In genomic region chr5:55172937-55173695, GRCh38 we compare ENCODE assay signal across 8 cellular contexts. TPM values are rescaled to one million over a fixed set of nuclear protein-coding genes. Genes with fewer than 3 reads are reported as not detected.
DNase-seq lines count a peak whose midpoint lies in the region; ATAC-seq and TF ChIP-seq lines count a peak whose summit lies in the region.

CDC20B (minus strand) TSS chr5:55173177; CDS start chr5:55173000, 177 bp downstream.

- H3K27me3 ChIP-seq in adipocyte (replicated peaks; ENCODE audit: control insufficient read depth, insufficient read depth, low read length) (peaks cover 39% of the 10 kb centered on the region), right cardiac atrium (ENCODE audit: control insufficient read depth, insufficient read depth) (no peaks in the 10 kb centered on the region), aorta (ENCODE audit: control insufficient read depth in 1 of 2, insufficient read depth in 2 of 2, low read length in 1 of 2) (no peaks in the 10 kb centered on the region)

- H3K4me3 ChIP-seq in GM12865 (ENCODE audit: low read depth, low read length) (peak within 1 kb of the TSS; percentile 59), adipocyte (ENCODE audit: low read length) (peak within 1 kb of the TSS; percentile 86), right cardiac atrium (ENCODE audit: low read length) (peak within 1 kb of the TSS; percentile 60), aorta (ENCODE audit: low read length in 2 of 2) (peak within 1 kb of the TSS; percentile 11 to 53)

- H3K4me1 ChIP-seq in adipocyte (ENCODE audit: control insufficient read depth, insufficient read depth, low read length) (peaks cover 20% of the 10 kb centered on the region), right cardiac atrium (ENCODE audit: control insufficient read depth, insufficient read depth, low read length) (no peaks in the 10 kb centered on the region), aorta (ENCODE audit: control insufficient read depth in 1 of 2, insufficient read depth in 2 of 2, low read length in 2 of 2) (no peaks in the 10 kb centered on the region)

- no peaks in the 10 kb centered on the region for H3K9me3 Mint-ChIP-seq in T-cell

- peaks cover 53 to 69% of the 10 kb centered on the region in 2 donors for H3K27me3 Mint-ChIP-seq in T-cell

- H3K4me1 Mint-ChIP-seq in T-cell, result peaks cover 35 to 39% (median 37%) of the 10 kb centered on the region in 3 donors

- ATAC-seq in HG02571 (IDR thresholded peaks at IDR 0.05; ENCODE audit: unreplicated experiment) (peak; percentile 88), T-cell (replicated peaks in 1 of 4) (peak; percentile 73 to 85 (median 78)), right cardiac atrium (peak; percentile 96 to 97), aorta (ENCODE audit: low FRiP score) (peak; percentile 92)

- H3K36me3 ChIP-seq in adipocyte (ENCODE audit: control insufficient read depth, insufficient read depth, low read length, severe bottlenecking), result no peaks in the 10 kb centered on the region
- no peaks in the 10 kb centered on the region for H3K36me3 ChIP-seq in aorta (ENCODE audit: control insufficient read depth in 1 of 2, insufficient read depth in 2 of 2, low read length in 1 of 2)

- H3K4me3 Mint-ChIP-seq in T-cell, result peak within 1 kb of the TSS; percentile 68 to 85 (median 75)

- WGBS in right cardiac atrium, result under 1% methylated on average over 69 of the region's 69 CpGs
- WGBS in aorta, 2 donors, result 1% methylated on average over 65 to 69 of the region's 69 CpGs

- CTCF ChIA-PET in T-cell (lab: Charles Lee), result interaction anchor here (0.6 to 1.4 kb wide), 8 partner anchors 12 to 713 kb away, joined by 3 to 9 read pairs (median 5); partner anchors contain the start of genes DHX29 (in 1 of the 2), GPX8 (in 1 of the 2) and MTREX (in 1 of the 2)

- H3K27ac ChIP-seq in right cardiac atrium (ENCODE audit: low read length), result no peak within 1 kb of the TSS
- H3K27ac ChIP-seq in aorta (ENCODE audit: low read depth in 1 of 2, low read length in 2 of 2), result no peak within 1 kb of the TSS

- DNase-seq in GM12865 (ENCODE audit: low read depth), result peak; percentile 71
- DNase-seq in NAMALWA (ENCODE audit: low spot score), result peak; percentile 76
- DNase-seq in T-cell, result peak; percentile 21 to 71 (median 60)
- peak; percentile 95 for DNase-seq in adipocyte (ENCODE audit: low read depth)
- DNase-seq in right cardiac atrium, result peak; percentile 77 to 90 (median 84)
- peak; percentile 84 for DNase-seq in retina
- peak; percentile 75 to 92 for DNase-seq in aorta

- H3K9me3 ChIP-seq in adipocyte (ENCODE audit: control insufficient read depth, low read length), result no peaks in the 10 kb centered on the region
- no peaks in the 10 kb centered on the region for H3K9me3 ChIP-seq in right cardiac atrium (ENCODE audit: control insufficient read depth, low read length)
- H3K9me3 ChIP-seq in aorta (ENCODE audit: control insufficient read depth, low read length), result no peaks in the 10 kb centered on the region

- H3K36me3 Mint-ChIP-seq in T-cell, result no peaks in the 10 kb centered on the region

- H3K9ac ChIP-seq in adipocyte (ENCODE audit: low read length), result peak within 1 kb of the TSS; percentile 76

- TF ChIP-seq CTCF in GM12865 (IDR thresholded peaks at IDR 0.05; ENCODE audit: insufficient read depth, low read depth, low read length, missing control alignments), result no peak

- intact Hi-C loops in right cardiac atrium (cut with DNase I) (loop anchor here in 1 of 4 donors (10.0 kb wide), 1 partner anchor 62 kb away; the partner anchor contains the start of gene CCNO), aorta (cut with DNase I) (loop anchor here in 1 of 2 donors (10.0 kb wide), 1 partner anchor 52 kb away; the partner anchor contains the start of gene MCIDAS)

- POLR2A ChIA-PET in T-cell (lab: Charles Lee), result interaction anchor here in 1 of 2 donors (0.5 kb wide), 1 partner anchor 112 kb away, joined by 3 read pairs; no protein-coding TSS in a partner anchor

- H3K27ac Mint-ChIP-seq in T-cell, result no peak within 1 kb of the TSS

RNA-seq across cellular contexts. Expression of gene CDC20B, which starts in this region (rescaled TPM):
- total RNA-seq in T-cell, result not detected
- not detected for total RNA-seq in right cardiac atrium
- not detected for polyA plus RNA-seq in right cardiac atrium
- total RNA-seq in aorta, result not detected
- not detected for polyA plus RNA-seq in aorta

Comparison
In these comparisons a context has a peak if more than half of its experiments do, and no peak if none do; other contexts are left out.
1. Peak in DNase-seq and ATAC-seq in T-cell; RNA of the gene not detected or under 1 TPM.
2. Peak in DNase-seq, ATAC-seq and H3K4me3 ChIP-seq in right cardiac atrium; RNA of the gene not detected or under 1 TPM.
3. Peak in DNase-seq, ATAC-seq and H3K4me3 ChIP-seq in aorta; RNA of the gene not detected or under 1 TPM.
4. H3K4me3 ChIP-seq: peak in every context shown above with its lines; median percentile 86 in adipocyte; 60 in right cardiac atrium; 59 in GM12865; 32 in aorta.